Comparison of ENCODE assay signal across 8 cellular contexts in genomic region chr3:31550452-31551251, GRCh38. TPM values are rescaled to one million over a fixed set of nuclear protein-coding genes. Genes with fewer than 3 reads are reported as not detected.
DNase-seq lines count a peak whose midpoint lies in the region; ATAC-seq and TF ChIP-seq lines count a peak whose summit lies in the region.

No MANE protein-coding gene starts in this region.

- intact Hi-C loops in left ventricle myocardium inferior (cut with micrococcal nuclease): loop anchor here (10.0 kb wide), 1 partner anchor 214 kb away; no protein-coding TSS in a partner anchor

- H3K4me3 Mint-ChIP-seq in stimulated activated naive CD8-positive, alpha-beta T cell treated with anti-CD3 and anti-CD28 coated beads, Interleukin-15, amount 100 ng/mL, for 72 hours: peak overlapping the region in 1 of 2 donors; percentile 42

- H3K36me3 Mint-ChIP-seq in activated naive CD4-positive, alpha-beta T cell treated with anti-CD3 and anti-CD28 coated beads, Interleukin-2, amount 50 U/mL, for 72 hours: peaks cover 0 to 37% of the 10 kb centered on the region in 2 donors

- no peaks in the 10 kb centered on the region for H3K36me3 ChIP-seq in left ventricle myocardium inferior

- peak overlapping the region; percentile 16 for H3K27ac ChIP-seq in left ventricle myocardium inferior (replicated peaks)

- H3K9me3 Mint-ChIP-seq in activated naive CD4-positive, alpha-beta T cell treated with anti-CD3 and anti-CD28 coated beads, Interleukin-2, amount 50 U/mL, for 72 hours: no peaks in the 10 kb centered on the region
- H3K9me3 Mint-ChIP-seq in stimulated activated naive CD8-positive, alpha-beta T cell treated with anti-CD3 and anti-CD28 coated beads, Interleukin-15, amount 100 ng/mL, for 72 hours: no peaks in the 10 kb centered on the region

- H3K4me1 ChIP-seq in left ventricle myocardium inferior: peaks cover 80% of the 10 kb centered on the region

- ATAC-seq in activated naive CD4-positive, alpha-beta T cell treated with anti-CD3 and anti-CD28 coated beads, Interleukin-2, amount 50 U/mL, for 72 hours: peak; percentile 36 to 46
- peak; percentile 66 for ATAC-seq in stimulated activated naive CD8-positive, alpha-beta T cell treated with anti-CD3 and anti-CD28 coated beads, Interleukin-15, amount 100 ng/mL, for 72 hours

- no peaks in the 10 kb centered on the region for H3K27me3 ChIP-seq in left ventricle myocardium inferior (ENCODE audit: low read depth)

- peak overlapping the region in 1 of 2 donors; percentile 22 for H3K27ac Mint-ChIP-seq in activated naive CD4-positive, alpha-beta T cell treated with anti-CD3 and anti-CD28 coated beads, Interleukin-2, amount 50 U/mL, for 72 hours
- no peak overlapping the region for H3K27ac Mint-ChIP-seq in stimulated activated naive CD8-positive, alpha-beta T cell treated with anti-CD3 and anti-CD28 coated beads, Interleukin-15, amount 100 ng/mL, for 72 hours

- no peak overlapping the region for H3K4me3 ChIP-seq in left ventricle myocardium inferior

- peak; percentile 0 to 38 (median 6) for DNase-seq in NCI-H1417 (lab: John Stamatoyannopoulos, UW)
- no peak for DNase-seq in NCI-H1417 treated with DMSO at 0.1 percent for 48 hours (lab: John Stamatoyannopoulos, UW)
- DNase-seq in HT1080 (ENCODE audit: low read depth): peak; percentile 24
- DNase-seq in activated naive CD4-positive, alpha-beta T cell treated with anti-CD3 and anti-CD28 coated beads, Interleukin-2, amount 50 U/mL, for 72 hours (ENCODE audit: low spot score in 2 of 2): no peak
- no peak for DNase-seq in left ventricle myocardium inferior
- no peak for DNase-seq in stimulated activated naive CD8-positive, alpha-beta T cell treated with anti-CD3 and anti-CD28 coated beads, Interleukin-15, amount 100 ng/mL, for 72 hours
- no peak for DNase-seq in NCI-H146 treated with DMSO at 0.1 percent for 48 hours (lab: John Stamatoyannopoulos, UW; ENCODE audit: unreplicated experiment)
- no peak for DNase-seq in NCI-H1436 treated with DMSO at 0.1 percent for 48 hours (lab: John Stamatoyannopoulos, UW)

- H3K27me3 Mint-ChIP-seq in stimulated activated naive CD8-positive, alpha-beta T cell treated with anti-CD3 and anti-CD28 coated beads, Interleukin-15, amount 100 ng/mL, for 72 hours: no peaks in the 10 kb centered on the region

- peaks cover 77% of the 10 kb centered on the region for H3K4me1 Mint-ChIP-seq in stimulated activated naive CD8-positive, alpha-beta T cell treated with anti-CD3 and anti-CD28 coated beads, Interleukin-15, amount 100 ng/mL, for 72 hours

- peak; percentile 73 for TF ChIP-seq CTCF in left ventricle myocardium inferior (IDR thresholded peaks at IDR 0.05; ENCODE audit: borderline replicate concordance)

- peaks cover 4% of the 10 kb centered on the region for H3K9me3 ChIP-seq in left ventricle myocardium inferior (replicated peaks)

RNA-seq across cellular contexts. Expression of gene STT3B, which starts 17.9 kb away (rescaled TPM):
- total RNA-seq in HT1080 (2014; rRNA removed; shearing (Covaris generic)): 153 and 154 TPM in 2 replicates
- 138 and 179 TPM in 2 replicates for polyA plus RNA-seq in HT1080 (2015; cell fraction: cytosol; rRNA removed)
- polyA plus RNA-seq in HT1080 (2015; cell fraction: nucleus; rRNA removed): 309 and 343 TPM in 2 replicates
- 100 to 1,000 TPM in 1 of 2 donors, 10 to 100 TPM in 1; 93.5 to 132 TPM for total RNA-seq in activated naive CD4-positive, alpha-beta T cell treated with anti-CD3 and anti-CD28 coated beads, Interleukin-2, amount 50 U/mL, for 72 hours
- total RNA-seq in left ventricle myocardium inferior: 82.1 TPM

Comparison
In these comparisons a context has a peak if more than half of its experiments do, and no peak if none do; other contexts are left out.
1. DNase-seq: peak in NCI-H1417 (3 of 3) and HT1080 (single experiment); none in NCI-H1417 treated with DMSO at 0.1 percent for 48 hours (single experiment), activated naive CD4-positive, alpha-beta T cell treated with anti-CD3 and anti-CD28 coated beads, Interleukin-2, amount 50 U/mL, for 72 hours (0 of 2), left ventricle myocardium inferior (single experiment), stimulated activated naive CD8-positive, alpha-beta T cell treated with anti-CD3 and anti-CD28 coated beads, Interleukin-15, amount 100 ng/mL, for 72 hours (0 of 2), NCI-H146 treated with DMSO at 0.1 percent for 48 hours (single experiment) and NCI-H1436 treated with DMSO at 0.1 percent for 48 hours (single experiment).